In the genomic region with DNA sequence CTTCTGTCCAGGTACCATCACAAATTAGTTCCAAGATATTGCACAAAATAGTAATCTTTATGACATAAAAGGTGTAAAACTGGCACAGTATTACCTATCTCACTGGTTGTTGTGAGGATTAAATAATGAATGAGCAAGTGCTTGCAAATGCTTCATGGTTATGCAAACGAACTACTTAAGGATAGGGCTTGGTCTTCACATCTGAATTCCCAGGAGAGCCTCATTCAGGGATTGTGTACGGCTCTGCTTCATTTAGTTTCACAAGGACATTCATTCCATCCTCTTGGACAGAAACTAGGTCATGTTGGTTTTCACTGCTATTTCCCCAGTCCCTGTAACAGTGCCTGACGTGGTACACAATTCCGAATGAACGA, we compare ENCODE assay signal across 15 cellular contexts. TPM values are rescaled to one million over a fixed set of nuclear protein-coding genes. Genes with fewer than 3 reads are reported as not detected.
DNase-seq lines count a peak whose midpoint lies in the region; FAIRE-seq and TF ChIP-seq lines count a peak whose summit lies in the region.
"Had no signal": no experiment of that assay in that cellular context is flagged by ENCODE, and none has a peak within 500 bp of the region (broad histone marks: within the 10 kb centered on the region; RNA-seq: fewer than 3 reads in every experiment).

No MANE protein-coding gene starts in this region.

- no peaks in the 10 kb centered on the region for H3K4me1 ChIP-seq in endodermal cell (ENCODE audit: control insufficient read depth, insufficient read depth, low read length)
- H3K4me1 ChIP-seq: body of pancreas had no signal

- no peaks in the 10 kb centered on the region for H3K36me3 Mint-ChIP-seq in endodermal cell (ENCODE audit: low read depth)
- H3K36me3 Mint-ChIP-seq: CD4-positive, alpha-beta memory T cell had no signal

- H3K27ac ChIP-seq in endodermal cell (ENCODE audit: low read depth, low read length) (peak overlapping the region; percentile 89), substantia nigra (ENCODE audit: low read depth, low read length, poor library complexity, severe bottlenecking) (no peak overlapping the region)
- H3K27ac ChIP-seq: body of pancreas had no signal

- no peak overlapping the region for H3K4me3 ChIP-seq in endodermal cell (ENCODE audit: low read length)
- H3K4me3 ChIP-seq: body of pancreas, lung had no signal

- peaks cover 22% of the 10 kb centered on the region for H3K9me3 ChIP-seq in endodermal cell (ENCODE audit: control insufficient read depth, low read length)
- H3K9me3 ChIP-seq: body of pancreas had no signal

- TF ChIP-seq CTCF in endodermal cell (conservative IDR thresholded peaks at IDR 0.05): no peak

- no peak for FAIRE-seq in frontal cortex (lab: Jason Lieb, UNC)
- FAIRE-seq: GM18507 had no signal

- WGBS in endodermal cell (ENCODE audit: insufficient coverage in 1 of 2, insufficient read length in 1 of 2), 2 experiments: 89% methylated on average over 5 of the region's 5 CpGs

- no peaks in the 10 kb centered on the region for H3K36me3 ChIP-seq in endodermal cell (ENCODE audit: control insufficient read depth, insufficient read depth, low read length)

- no peak overlapping the region for H3K9ac ChIP-seq in endodermal cell (ENCODE audit: extremely low read depth, low read length, poor library complexity, severe bottlenecking)

- no peaks in the 10 kb centered on the region for H3K27me3 ChIP-seq in endodermal cell (ENCODE audit: control insufficient read depth, insufficient read depth, low read length, poor library complexity, severe bottlenecking)
- H3K27me3 ChIP-seq: body of pancreas had no signal

- peaks cover 18% of the 10 kb centered on the region for H3K4me1 Mint-ChIP-seq in endodermal cell

- H3K9me3 Mint-ChIP-seq in endodermal cell: peaks cover 12% of the 10 kb centered on the region

- DNase-seq in H4 (ENCODE audit: low spot score) (peak; percentile 87), NCI-H526 treated with DMSO at 0.1 percent for 48 hours (lab: John Stamatoyannopoulos, UW) (peak; percentile 58), endodermal cell (no peak), retina (peak; percentile 11), frontal cortex (ENCODE audit: low spot score in 2 of 2) (no peak), substantia nigra (lab: John Stamatoyannopoulos, UW) (no peak), NCI-H2107 (lab: John Stamatoyannopoulos, UW) (no peak)
- no peak for DNase-seq in activated CD4-positive, CD25-positive, alpha-beta regulatory T cell treated with anti-CD3 and anti-CD28 coated beads, Interleukin-2, amount 50 U/mL, for 72 hours
- DNase-seq: activated CD4-positive, alpha-beta T cell treated with anti-CD3 and anti-CD28 coated beads, Interleukin-2, amount 50 U/mL, for 4 hours; body of pancreas; CD4-positive, alpha-beta memory T cell; H9; nucleus accumbens had no signal

- no peak overlapping the region for H3K4me3 Mint-ChIP-seq in endodermal cell
- H3K4me3 Mint-ChIP-seq: CD4-positive, alpha-beta memory T cell; H9 had no signal

- no peaks in the 10 kb centered on the region for H3K27me3 Mint-ChIP-seq in endodermal cell (ENCODE audit: insufficient read depth)

- no peak overlapping the region for H3K27ac Mint-ChIP-seq in endodermal cell
- H3K27ac Mint-ChIP-seq: CD4-positive, alpha-beta memory T cell had no signal

RNA-seq across cellular contexts. Expression of a gene that starts 12.1 kb away (rescaled TPM):
- 0.17 and 0.29 TPM in 2 replicates for total RNA-seq in H4 (2014; rRNA removed; shearing (Covaris generic))
- total RNA-seq in endodermal cell (under 1 TPM; 0.04 to 0.11 TPM), frontal cortex (under 0.01 TPM)
- 0.14 TPM for polyA plus RNA-seq in endodermal cell (2013, experiment 1 of 2)
- polyA plus RNA-seq in endodermal cell (2013, experiment 2 of 2): 0.29 TPM
- total RNA-seq: CD4-positive, alpha-beta memory T cell had no signal
- polyA plus RNA-seq: CD4-positive, alpha-beta memory T cell had no signal

Comparison
In these comparisons a context has a peak if more than half of its experiments do, and no peak if none do; other contexts are left out.
1. DNase-seq: peak in H4 (single experiment), NCI-H526 treated with DMSO at 0.1 percent for 48 hours (single experiment) and retina (single experiment); none in endodermal cell (single experiment), frontal cortex (0 of 2), substantia nigra (0 of 49), NCI-H2107 (single experiment) and activated CD4-positive, CD25-positive, alpha-beta regulatory T cell treated with anti-CD3 and anti-CD28 coated beads, Interleukin-2, amount 50 U/mL, for 72 hours (single experiment).